ENCODE assay signal across 22 cellular contexts in the genomic region with DNA sequence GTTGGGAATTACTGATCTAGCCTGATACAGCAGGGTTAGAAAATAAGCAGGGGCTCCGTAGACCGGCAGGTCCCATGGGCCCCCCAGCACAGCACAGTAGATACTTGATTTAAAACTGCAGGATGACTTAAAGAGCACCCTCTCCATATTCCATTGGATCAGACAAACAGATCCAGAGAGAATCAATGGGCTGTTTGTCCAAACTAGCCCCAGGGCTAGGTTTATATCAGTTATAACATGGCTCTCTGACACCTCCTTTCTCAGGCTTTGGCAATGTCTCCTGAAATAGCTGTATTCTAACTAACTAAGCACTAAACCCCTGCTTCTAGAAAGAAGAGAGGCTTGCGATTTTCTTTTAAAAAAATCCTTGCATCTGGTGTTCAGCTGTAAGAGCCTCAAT.
"Had no signal": no experiment of that assay in that cellular context is flagged by ENCODE, and none has a peak within 500 bp of the region (broad histone marks: within the 10 kb centered on the region; RNA-seq: fewer than 3 reads in every experiment).

No MANE protein-coding gene starts in this region.

- ATAC-seq: effector memory CD8-positive, alpha-beta T cell; esophagus mucosa; foreskin keratinocyte; gastrocnemius medialis; heart right ventricle; left cardiac atrium; left lung; left ventricle myocardium superior; lower lobe of right lung; naive thymus-derived CD4-positive, alpha-beta T cell had no signal

- H3K4me3 ChIP-seq: colonic mucosa, gastrocnemius medialis, heart right ventricle, left lung, lower lobe of right lung had no signal

- H3K4me1 ChIP-seq: colonic mucosa, gastrocnemius medialis, heart right ventricle, left lung, lower lobe of right lung had no signal

- H3K36me3 ChIP-seq: colonic mucosa, gastrocnemius medialis, heart right ventricle, left lung, lower lobe of right lung had no signal

- H3K36me3 Mint-ChIP-seq: memory B cell had no signal

- DNase-seq: colonic mucosa; cortex of kidney; effector CD8-positive, alpha-beta T cell; effector memory CD8-positive, alpha-beta T cell; erythroblast; foreskin keratinocyte; gastrocnemius medialis; glutamatergic neuron; head of caudate nucleus; heart right ventricle; hippocampal formation; left cardiac atrium; left lung; left ventricle myocardium superior; lower lobe of right lung; midbrain; naive thymus-derived CD4-positive, alpha-beta T cell had no signal

- H3K27ac ChIP-seq: colonic mucosa, epithelial cell of prostate, foreskin keratinocyte, gastrocnemius medialis, heart right ventricle, left lung, lower lobe of right lung had no signal

- H3K9me3 ChIP-seq: colonic mucosa, gastrocnemius medialis, lower lobe of right lung had no signal

- H3K27me3 ChIP-seq: colonic mucosa, foreskin keratinocyte, gastrocnemius medialis, left lung had no signal

- H3K9me3 Mint-ChIP-seq: effector memory CD8-positive, alpha-beta T cell had no signal

- H3K4me3 Mint-ChIP-seq: dendritic cell treated with granulocyte-macrophage colony-stimulating factor and Interleukin-4, amounts not matched to agents 40 ng/mL and 50 ng/mL, for 4 days; effector memory CD8-positive, alpha-beta T cell; endodermal cell; memory B cell; naive thymus-derived CD4-positive, alpha-beta T cell had no signal

- H3K27ac Mint-ChIP-seq: dendritic cell treated with granulocyte-macrophage colony-stimulating factor and Interleukin-4, amounts not matched to agents 40 ng/mL and 50 ng/mL, for 4 days; effector memory CD8-positive, alpha-beta T cell; endodermal cell; memory B cell; naive thymus-derived CD4-positive, alpha-beta T cell had no signal

- H3K4me1 Mint-ChIP-seq: memory B cell; naive thymus-derived CD4-positive, alpha-beta T cell had no signal
